8 cellular contexts compared by ENCODE assay signal in the genomic region with DNA sequence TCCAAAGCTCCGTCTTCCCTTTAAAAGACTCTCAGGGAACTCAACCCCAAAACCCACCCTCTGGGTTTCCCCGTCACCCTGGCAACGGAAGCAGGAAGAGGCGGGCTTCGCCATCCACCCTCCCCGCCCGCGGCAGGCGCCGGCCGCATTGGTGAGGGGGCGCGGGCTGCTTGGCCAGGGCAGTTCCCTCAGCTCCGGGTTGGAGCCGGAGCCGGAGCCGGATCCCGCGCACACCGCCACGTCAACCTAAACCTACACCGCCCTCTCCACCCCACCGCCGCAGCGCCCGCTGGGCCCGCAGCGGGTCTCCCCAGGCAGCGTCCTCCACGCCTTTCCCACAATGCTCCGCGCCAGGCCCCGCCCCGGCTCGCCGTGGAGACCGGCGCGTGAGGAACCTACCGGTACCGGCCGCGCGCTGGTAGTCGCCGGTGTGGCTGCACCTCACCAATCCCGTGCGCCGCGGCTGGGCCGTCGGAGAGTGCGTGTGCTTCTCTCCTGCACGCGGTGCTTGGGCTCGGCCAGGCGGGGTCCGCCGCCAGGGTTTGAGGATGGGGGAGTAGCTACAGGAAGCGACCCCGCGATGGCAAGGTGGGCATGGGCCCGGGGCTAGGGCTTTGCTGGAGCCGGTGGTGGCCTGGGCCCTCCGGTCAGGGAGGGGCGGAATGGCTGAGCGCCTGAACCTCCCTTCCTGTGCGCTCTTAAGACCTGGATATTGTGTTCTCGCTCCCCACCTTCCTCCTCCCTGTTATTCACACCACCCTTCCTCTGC. TPM values are rescaled to one million over a fixed set of nuclear protein-coding genes. Genes with fewer than 3 reads are reported as not detected.
A peak's percentile ranks its signal among the peaks of the same experiment; 100 is the strongest.
DNase-seq lines count a peak whose midpoint lies in the region; ATAC-seq and TF ChIP-seq lines count a peak whose summit lies in the region.

A gene with protein sequence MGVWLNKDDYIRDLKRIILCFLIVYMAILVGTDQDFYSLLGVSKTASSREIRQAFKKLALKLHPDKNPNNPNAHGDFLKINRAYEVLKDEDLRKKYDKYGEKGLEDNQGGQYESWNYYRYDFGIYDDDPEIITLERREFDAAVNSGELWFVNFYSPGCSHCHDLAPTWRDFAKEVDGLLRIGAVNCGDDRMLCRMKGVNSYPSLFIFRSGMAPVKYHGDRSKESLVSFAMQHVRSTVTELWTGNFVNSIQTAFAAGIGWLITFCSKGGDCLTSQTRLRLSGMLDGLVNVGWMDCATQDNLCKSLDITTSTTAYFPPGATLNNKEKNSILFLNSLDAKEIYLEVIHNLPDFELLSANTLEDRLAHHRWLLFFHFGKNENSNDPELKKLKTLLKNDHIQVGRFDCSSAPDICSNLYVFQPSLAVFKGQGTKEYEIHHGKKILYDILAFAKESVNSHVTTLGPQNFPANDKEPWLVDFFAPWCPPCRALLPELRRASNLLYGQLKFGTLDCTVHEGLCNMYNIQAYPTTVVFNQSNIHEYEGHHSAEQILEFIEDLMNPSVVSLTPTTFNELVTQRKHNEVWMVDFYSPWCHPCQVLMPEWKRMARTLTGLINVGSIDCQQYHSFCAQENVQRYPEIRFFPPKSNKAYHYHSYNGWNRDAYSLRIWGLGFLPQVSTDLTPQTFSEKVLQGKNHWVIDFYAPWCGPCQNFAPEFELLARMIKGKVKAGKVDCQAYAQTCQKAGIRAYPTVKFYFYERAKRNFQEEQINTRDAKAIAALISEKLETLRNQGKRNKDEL (plus strand): TSS at position 362 of the 769 bp plus-strand sequence. CDS start 1,830 bp downstream, outside the sequence.

- no peak within 1 kb of the TSS for H3K4me3 Mint-ChIP-seq in activated T-helper 1 cell treated with anti-CD3 and anti-CD28 coated beads, Interleukin-12 subunit alpha, Interleukin-12 subunit beta, Interleukin-2, Interleukin-4 antibody, amounts not matched to agents 30 ng/mL and 10 ng/mL and 1 ng/mL, durations not matched to agents 14 hours and 24 hours and 36 hours
- no peak within 1 kb of the TSS for H3K4me3 Mint-ChIP-seq in naive thymus-derived CD8-positive, alpha-beta T cell

- no peaks in the 10 kb centered on the region for H3K9me3 Mint-ChIP-seq in activated T-helper 1 cell treated with anti-CD3 and anti-CD28 coated beads, Interleukin-12 subunit alpha, Interleukin-12 subunit beta, Interleukin-2, Interleukin-4 antibody, amounts not matched to agents 30 ng/mL and 10 ng/mL and 1 ng/mL, durations not matched to agents 14 hours and 24 hours and 36 hours
- H3K9me3 Mint-ChIP-seq in naive thymus-derived CD8-positive, alpha-beta T cell: no peaks in the 10 kb centered on the region

- H3K4me1 ChIP-seq in Peyer's patch: peaks cover 0 to 19% (median 2%) of the 10 kb centered on the region in 4 donors

- no peak within 1 kb of the TSS for H3K27ac Mint-ChIP-seq in activated T-helper 1 cell treated with anti-CD3 and anti-CD28 coated beads, Interleukin-12 subunit alpha, Interleukin-12 subunit beta, Interleukin-2, Interleukin-4 antibody, amounts not matched to agents 30 ng/mL and 10 ng/mL and 1 ng/mL, durations not matched to agents 14 hours and 24 hours and 36 hours
- H3K27ac Mint-ChIP-seq in naive thymus-derived CD8-positive, alpha-beta T cell: no peak within 1 kb of the TSS

- ATAC-seq in GM21717 (IDR thresholded peaks at IDR 0.05; ENCODE audit: unreplicated experiment): peak; percentile 87
- peak; percentile 84 to 89 for ATAC-seq in naive thymus-derived CD8-positive, alpha-beta T cell

- H3K4me1 Mint-ChIP-seq in activated T-helper 1 cell treated with anti-CD3 and anti-CD28 coated beads, Interleukin-12 subunit alpha, Interleukin-12 subunit beta, Interleukin-2, Interleukin-4 antibody, amounts not matched to agents 30 ng/mL and 10 ng/mL and 1 ng/mL, durations not matched to agents 14 hours and 24 hours and 36 hours (ENCODE audit: low read depth): no peaks in the 10 kb centered on the region
- peaks cover 0 to 15% (median 2%) of the 10 kb centered on the region in 4 donors for H3K4me1 Mint-ChIP-seq in naive thymus-derived CD8-positive, alpha-beta T cell

- peaks cover 4% of the 10 kb centered on the region for H3K36me3 Mint-ChIP-seq in activated T-helper 1 cell treated with anti-CD3 and anti-CD28 coated beads, Interleukin-12 subunit alpha, Interleukin-12 subunit beta, Interleukin-2, Interleukin-4 antibody, amounts not matched to agents 30 ng/mL and 10 ng/mL and 1 ng/mL, durations not matched to agents 14 hours and 24 hours and 36 hours (ENCODE audit: low read depth)
- H3K36me3 Mint-ChIP-seq in naive thymus-derived CD8-positive, alpha-beta T cell: peaks cover under 1 to 8% (median 4%) of the 10 kb centered on the region in 3 donors

- TF ChIP-seq CTCF in Peyer's patch (IDR thresholded peaks at IDR 0.05) (peak in 1 of 6 experiments; percentile 3), fibroblast of mammary gland (conservative IDR thresholded peaks at IDR 0.05; ENCODE audit: control insufficient read depth, insufficient read depth, low read depth, low read length) (no peak)

- no peaks in the 10 kb centered on the region for H3K9me3 ChIP-seq in Peyer's patch

- H3K4me3 ChIP-seq in Jurkat, Clone E6-1 (ENCODE audit: low read length): peak within 1 kb of the TSS; percentile 89
- H3K4me3 ChIP-seq in Peyer's patch: peak within 1 kb of the TSS; percentile 81 to 99 (median 88)
- peak within 1 kb of the TSS; percentile 93 for H3K4me3 ChIP-seq in fibroblast of mammary gland (ENCODE audit: control insufficient read depth, low read depth, low read length)

- TF ChIP-seq POLR2A in Peyer's patch (IDR thresholded peaks at IDR 0.05): peak; percentile 47 to 54

- DNase-seq in DMS79 treated with DMSO at 0.1 percent for 48 hours (lab: John Stamatoyannopoulos, UW) (peak; percentile 93), Peyer's patch (peak; percentile 85 to 94 (median 93)), fibroblast of mammary gland (ENCODE audit: low read depth) (peak; percentile 85)
- DNase-seq in Jurkat, Clone E6-1 (ENCODE audit: low read depth, low spot score): peak; percentile 72
- peak; percentile 87 for DNase-seq in activated T-helper 1 cell treated with anti-CD3 and anti-CD28 coated beads, Interleukin-12 subunit alpha, Interleukin-12 subunit beta, Interleukin-2, Interleukin-4 antibody, amounts not matched to agents 30 ng/mL and 10 ng/mL and 1 ng/mL, durations not matched to agents 14 hours and 24 hours and 36 hours (ENCODE audit: low spot score)
- peak; percentile 72 to 92 (median 83) for DNase-seq in naive thymus-derived CD8-positive, alpha-beta T cell
- DNase-seq in stimulated activated naive CD4-positive, alpha-beta T cell (lab: John Stamatoyannopoulos, UW): peak; percentile 83 to 92 (median 86)

- intact Hi-C loops in activated T-helper 1 cell treated with anti-CD3 and anti-CD28 coated beads, Interleukin-12 subunit alpha, Interleukin-12 subunit beta, Interleukin-2, Interleukin-4 antibody, amounts not matched to agents 30 ng/mL and 10 ng/mL and 1 ng/mL, durations not matched to agents 14 hours and 24 hours and 36 hours (cut with micrococcal nuclease): loop anchor here (1.0 to 5.0 kb wide), 7 partner anchors 49 to 1737 kb away; a partner anchor contains a TSS

- peak within 1 kb of the TSS; percentile 79 to 96 (median 86) for H3K27ac ChIP-seq in Peyer's patch

- H3K27me3 Mint-ChIP-seq in activated T-helper 1 cell treated with anti-CD3 and anti-CD28 coated beads, Interleukin-12 subunit alpha, Interleukin-12 subunit beta, Interleukin-2, Interleukin-4 antibody, amounts not matched to agents 30 ng/mL and 10 ng/mL and 1 ng/mL, durations not matched to agents 14 hours and 24 hours and 36 hours (ENCODE audit: insufficient read depth): peaks cover 5% of the 10 kb centered on the region
- H3K27me3 Mint-ChIP-seq in naive thymus-derived CD8-positive, alpha-beta T cell: peaks cover 0 to under 1% (median 0%) of the 10 kb centered on the region in 5 donors

- H3K36me3 ChIP-seq in Peyer's patch: peaks cover 0 to 3% (median 0%) of the 10 kb centered on the region in 3 donors

- no peaks in the 10 kb centered on the region for H3K27me3 ChIP-seq in Peyer's patch

- POLR2A ChIA-PET in naive thymus-derived CD8-positive, alpha-beta T cell (lab: Charles Lee): no interaction called here

RNA-seq across cellular contexts. Expression of the gene that starts here (rescaled TPM):
- polyA plus RNA-seq in Jurkat, Clone E6-1 (2012; ENCODE audit: insufficient read depth, insufficient read length): 44.7 TPM
- total RNA-seq in Peyer's patch: 10 to 100 TPM; 22.9 to 58.6 (median 33.4) TPM
- total RNA-seq in activated T-helper 1 cell treated with anti-CD3 and anti-CD28 coated beads, Interleukin-12 subunit alpha, Interleukin-12 subunit beta, Interleukin-2, Interleukin-4 antibody, amounts not matched to agents 30 ng/mL and 10 ng/mL and 1 ng/mL, durations not matched to agents 14 hours and 24 hours and 36 hours: 68.7 and 69.5 TPM in 2 replicates
- 10 to 100 TPM; 56.8 to 57.5 TPM for total RNA-seq in naive thymus-derived CD8-positive, alpha-beta T cell
- polyA plus RNA-seq in naive thymus-derived CD8-positive, alpha-beta T cell: 10 to 100 TPM; 39.7 to 58.2 (median 56.5) TPM

Comparison
In these comparisons a context has a peak if more than half of its experiments do, and no peak if none do; other contexts are left out.
1. Peak in every context shown above with its lines: DNase-seq, ATAC-seq, H3K4me3 ChIP-seq and H3K27ac ChIP-seq.